In the genomic region with DNA sequence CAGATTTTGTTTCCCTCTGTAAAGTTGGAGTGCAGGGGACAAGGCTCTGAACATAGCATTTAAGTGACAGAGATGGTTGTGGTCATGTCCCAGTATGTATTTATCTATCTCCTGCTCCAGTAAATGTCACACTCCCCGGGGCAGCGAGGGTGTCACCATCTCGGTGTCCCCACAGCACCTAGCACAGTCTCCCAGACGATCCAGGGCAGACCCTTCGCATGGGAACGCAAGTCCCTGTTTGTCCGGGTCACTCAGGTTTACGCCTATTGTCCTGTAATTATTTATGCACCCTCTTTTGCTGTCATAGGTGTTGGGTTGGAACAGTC, we compare ENCODE assay signal across 15 cellular contexts. TPM values are rescaled to one million over a fixed set of nuclear protein-coding genes. Genes with fewer than 3 reads are reported as not detected.
"Had no signal": no experiment of that assay in that cellular context is flagged by ENCODE, and none has a peak within 500 bp of the region (broad histone marks: within the 10 kb centered on the region; RNA-seq: fewer than 3 reads in every experiment).

No MANE protein-coding gene starts in this region.

- H3K36me3 ChIP-seq: esophagus muscularis mucosa, left ventricle myocardium inferior, lower lobe of right lung, pancreas, prostate gland, tibial artery, upper lobe of left lung, uterus had no signal

- H3K4me1 ChIP-seq: lower lobe of right lung, prostate gland, upper lobe of left lung, uterus had no signal

- H3K27me3 ChIP-seq: pancreas, upper lobe of left lung, uterus had no signal

- DNase-seq: kidney, left cardiac atrium, left ventricle myocardium inferior, lower lobe of right lung, occipital lobe, uterus had no signal

- H3K4me3 ChIP-seq: esophagus muscularis mucosa, hepatocyte, left ventricle myocardium inferior, lower lobe of right lung, pancreas, prostate gland, tibial artery, upper lobe of left lung, uterus had no signal

- H3K9me3 ChIP-seq: esophagus muscularis mucosa, left ventricle myocardium inferior, lower lobe of right lung, pancreas, prostate gland, tibial artery, upper lobe of left lung, uterus had no signal

- H3K27ac ChIP-seq: epithelial cell of prostate, esophagus muscularis mucosa, hepatocyte, left ventricle myocardium inferior, lower lobe of right lung, pancreas, prostate gland, tibial artery, upper lobe of left lung, uterus had no signal

RNA-seq across cellular contexts. Expression of a gene that starts 12.6 kb away (rescaled TPM):
- total RNA-seq: esophagus muscularis mucosa; fibroblast of villous mesenchyme; hepatocyte; kidney; left ventricle myocardium inferior; lower lobe of right lung; natural killer cell treated with Interleukin-12 subunit alpha and Interleukin-12 subunit beta and Interleukin-15 and Interleukin-18, amount 100 ng/mL, for 72 hours; pancreas; upper lobe of left lung; uterus had no signal
- polyA plus RNA-seq: pancreas had no signal
